8 cellular contexts compared by ENCODE assay signal in genomic region chr10:14009315-14010082, GRCh38.
A peak's percentile ranks its signal among the peaks of the same experiment; 100 is the strongest.
DNase-seq lines count a peak whose midpoint lies in the region; ATAC-seq, FAIRE-seq and TF ChIP-seq lines count a peak whose summit lies in the region.

No MANE protein-coding gene starts in this region.

- no peaks in the 10 kb centered on the region for H3K9me3 ChIP-seq in hepatocyte (ENCODE audit: low read depth)

- H4K20me1 ChIP-seq in hepatocyte (ENCODE audit: insufficient read depth, poor library complexity, severe bottlenecking), result no peaks in the 10 kb centered on the region

- H3K4me1 Mint-ChIP-seq in activated T-helper 2 cell treated with anti-CD3 and anti-CD28 coated beads, Interferon-gamma antibody, Interleukin-2, Interleukin-4, amounts not matched to agents 10 μg/mL and 5 μg/mL and 100 μg/mL, durations not matched to agents 14 hours and 24 hours and 36 hours (ENCODE audit: low read depth), result peaks cover 29% of the 10 kb centered on the region

- peak overlapping the region; percentile 74 for H3K4me3 Mint-ChIP-seq in activated T-helper 2 cell treated with anti-CD3 and anti-CD28 coated beads, Interferon-gamma antibody, Interleukin-2, Interleukin-4, amounts not matched to agents 10 μg/mL and 5 μg/mL and 100 μg/mL, durations not matched to agents 14 hours and 24 hours and 36 hours (ENCODE audit: low read depth)

- no peak overlapping the region for H2AFZ ChIP-seq in hepatocyte

- peaks cover 4% of the 10 kb centered on the region for H3K4me1 ChIP-seq in hepatocyte (ENCODE audit: insufficient read depth)

- H3K4me2 ChIP-seq in hepatocyte, result peak overlapping the region; percentile 77

- H3K4me3 ChIP-seq in hepatocyte, result no peak overlapping the region

- intact Hi-C loops in activated T-helper 2 cell treated with anti-CD3 and anti-CD28 coated beads, Interferon-gamma antibody, Interleukin-2, Interleukin-4, amounts not matched to agents 10 μg/mL and 5 μg/mL and 100 μg/mL, durations not matched to agents 14 hours and 24 hours and 36 hours (cut with micrococcal nuclease), result loop anchor here (2.0 to 10.0 kb wide), 2 partner anchors 119 to 175 kb away; no protein-coding TSS in a partner anchor

- DNase-seq in GM18507 (ENCODE audit: extremely low spot score, insufficient read length, low read depth), result no peak
- peak; percentile 89 for DNase-seq in NCI-H69 (lab: John Stamatoyannopoulos, UW)
- peak; percentile 30 for DNase-seq in activated T-helper 2 cell treated with anti-CD3 and anti-CD28 coated beads, Interferon-gamma antibody, Interleukin-2, Interleukin-4, amounts not matched to agents 10 μg/mL and 5 μg/mL and 100 μg/mL, durations not matched to agents 14 hours and 24 hours and 36 hours (ENCODE audit: low spot score)
- peak; percentile 32 for DNase-seq in hepatocyte (ENCODE audit: low spot score)
- DNase-seq in stimulated activated CD4-positive, alpha-beta T cell treated with anti-CD3 and anti-CD28 coated beads, Interleukin-4, amount 100 ng/mL, for 1 hour, result peak; percentile 77
- DNase-seq in SK-N-DZ (ENCODE audit: low spot score), result no peak
- DNase-seq in NCI-H2029 treated with DMSO at 0.1 percent for 48 hours (lab: John Stamatoyannopoulos, UW), result no peak

- no peak for TF ChIP-seq CTCF in hepatocyte (IDR thresholded peaks at IDR 0.05; ENCODE audit: poor library complexity)

- no peaks in the 10 kb centered on the region for H3K9me2 ChIP-seq in hepatocyte (replicated peaks; ENCODE audit: insufficient read depth)

- H3K9me3 Mint-ChIP-seq in activated T-helper 2 cell treated with anti-CD3 and anti-CD28 coated beads, Interferon-gamma antibody, Interleukin-2, Interleukin-4, amounts not matched to agents 10 μg/mL and 5 μg/mL and 100 μg/mL, durations not matched to agents 14 hours and 24 hours and 36 hours, result no peaks in the 10 kb centered on the region

- no peaks in the 10 kb centered on the region for H3K79me2 ChIP-seq in hepatocyte

- H3K36me3 ChIP-seq in hepatocyte (replicated peaks; ENCODE audit: insufficient read depth, low read depth), result no peaks in the 10 kb centered on the region

- FAIRE-seq in GM18507 (lab: Jason Lieb, UNC), result peak; percentile 62

- peaks cover 3% of the 10 kb centered on the region for H3K27me3 ChIP-seq in hepatocyte

- peak overlapping the region; percentile 75 for H3K27ac Mint-ChIP-seq in activated T-helper 2 cell treated with anti-CD3 and anti-CD28 coated beads, Interferon-gamma antibody, Interleukin-2, Interleukin-4, amounts not matched to agents 10 μg/mL and 5 μg/mL and 100 μg/mL, durations not matched to agents 14 hours and 24 hours and 36 hours

- H3K27ac ChIP-seq in hepatocyte, result peak overlapping the region; percentile 84

- peaks cover 24% of the 10 kb centered on the region for H3K27me3 Mint-ChIP-seq in activated T-helper 2 cell treated with anti-CD3 and anti-CD28 coated beads, Interferon-gamma antibody, Interleukin-2, Interleukin-4, amounts not matched to agents 10 μg/mL and 5 μg/mL and 100 μg/mL, durations not matched to agents 14 hours and 24 hours and 36 hours (ENCODE audit: low read depth)

- 50% methylated on average over 23 of the region's 23 CpGs for WGBS in hepatocyte (ENCODE audit: low lambda C conversion rate, missing lambda C conversion rate)

- H3K36me3 Mint-ChIP-seq in activated T-helper 2 cell treated with anti-CD3 and anti-CD28 coated beads, Interferon-gamma antibody, Interleukin-2, Interleukin-4, amounts not matched to agents 10 μg/mL and 5 μg/mL and 100 μg/mL, durations not matched to agents 14 hours and 24 hours and 36 hours (ENCODE audit: low read depth), result no peaks in the 10 kb centered on the region

- ATAC-seq in HG02763 (IDR thresholded peaks at IDR 0.05; ENCODE audit: unreplicated experiment), result no peak

Comparison
In these comparisons a context has a peak if more than half of its experiments do, and no peak if none do; other contexts are left out.
1. DNase-seq: peak in NCI-H69 (single experiment), activated T-helper 2 cell treated with anti-CD3 and anti-CD28 coated beads, Interferon-gamma antibody, Interleukin-2, Interleukin-4, amounts not matched to agents 10 μg/mL and 5 μg/mL and 100 μg/mL, durations not matched to agents 14 hours and 24 hours and 36 hours (single experiment), hepatocyte (single experiment) and stimulated activated CD4-positive, alpha-beta T cell treated with anti-CD3 and anti-CD28 coated beads, Interleukin-4, amount 100 ng/mL, for 1 hour (single experiment); none in GM18507 (single experiment), SK-N-DZ (single experiment) and NCI-H2029 treated with DMSO at 0.1 percent for 48 hours (single experiment).